Comparison of ENCODE assay signal across 8 cellular contexts in the genomic region with DNA sequence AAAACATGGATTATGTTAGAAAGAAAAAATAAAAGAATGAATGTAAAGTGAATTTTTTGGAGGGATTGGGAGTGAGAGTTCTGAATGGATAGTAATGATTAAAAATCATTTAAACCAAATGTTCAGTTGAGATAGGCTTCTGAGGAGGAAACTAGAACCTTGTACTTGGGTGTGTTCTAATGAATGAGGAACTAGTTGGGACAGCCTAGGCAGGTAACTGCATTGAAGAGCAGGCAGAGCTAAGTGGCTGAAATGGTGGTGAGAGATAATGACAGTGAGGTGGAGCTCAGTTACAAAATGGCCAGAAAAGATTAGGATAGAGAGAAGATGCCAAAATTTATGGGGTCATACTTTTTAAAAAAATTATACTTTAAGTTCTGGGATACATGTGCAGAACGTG.
"Had no signal": no experiment of that assay in that cellular context is flagged by ENCODE, and none has a peak within 500 bp of the region (broad histone marks: within the 10 kb centered on the region; RNA-seq: fewer than 3 reads in every experiment).

No MANE protein-coding gene starts in this region.

- FAIRE-seq: G401.6, GM12878, GM12891, GM12892, GM18507, GM19239 had no signal

- H3K4me3 ChIP-seq: GM12878 had no signal

- DNase-seq: GDM1, GF-D8 had no signal

- ATAC-seq: GM12878 had no signal
